ENCODE assay signal across 26 cellular contexts in genomic region chr2:165985120-165985519, GRCh38. TPM values are rescaled to one million over a fixed set of nuclear protein-coding genes. Genes with fewer than 3 reads are reported as not detected.
DNase-seq lines count a peak whose midpoint lies in the region; ATAC-seq, FAIRE-seq and TF ChIP-seq lines count a peak whose summit lies in the region.
"Had no signal": no experiment of that assay in that cellular context is flagged by ENCODE, and none has a peak within 500 bp of the region (broad histone marks: within the 10 kb centered on the region; RNA-seq: fewer than 3 reads in every experiment).

No MANE protein-coding gene starts in this region.

- no peak for FAIRE-seq in H1 (lab: Jason Lieb, UNC)
- FAIRE-seq: A204.1, GM12878, GM12892, GM18507 had no signal

- no peak for TF ChIP-seq EP300 in H1 (IDR thresholded peaks at IDR 0.05; ENCODE audit: borderline replicate concordance in 1 of 2, low read depth in 2 of 2, low read length in 2 of 2)

- no peak overlapping the region for H3K9ac ChIP-seq in H1 (replicated peaks in 1 of 4; ENCODE audit: extremely low read depth in 1 of 4, low read depth in 3 of 4, low read length in 3 of 4)
- H3K9ac ChIP-seq: BLaER1 had no signal

- H3K9me3 ChIP-seq in HEK293 (ENCODE audit: control insufficient read depth, insufficient read depth, low read depth, low read length) = no peaks in the 10 kb centered on the region
- H3K9me3 ChIP-seq in H1 (ENCODE audit: insufficient read depth in 2 of 2, low read depth in 1 of 2, low read length in 1 of 2) = no peaks in the 10 kb centered on the region; a peak in 1 of 4 replicates
- H3K9me3 ChIP-seq: BE2C, BLaER1 had no signal

- no peak overlapping the region for H3K27ac ChIP-seq in GM23338 (ENCODE audit: low read depth)
- H3K27ac ChIP-seq in HEK293 (ENCODE audit: extremely low read depth, low read depth, low read length) = no peak overlapping the region
- H3K27ac ChIP-seq in H1 (ENCODE audit: low read depth, low read length) = no peak overlapping the region
- H3K27ac ChIP-seq: BLaER1 had no signal

- no peak overlapping the region for H3K18ac ChIP-seq in H1 (ENCODE audit: extremely low read depth, low read length)

- no peak for TF ChIP-seq RAD21 in H1 (IDR thresholded peaks at IDR 0.05 in 1 of 2, conservative IDR thresholded peaks at IDR 0.05 in 1 of 2; ENCODE audit: low read depth in 2 of 2, low read length in 2 of 2)

- H4K8ac ChIP-seq in H1 (ENCODE audit: extremely low read depth, insufficient read depth, low read length) = no peak overlapping the region

- H2BK15ac ChIP-seq in H1 (ENCODE audit: low read length) = no peak overlapping the region

- H3K36me3 ChIP-seq in GM23338 (ENCODE audit: insufficient read depth) (no peaks in the 10 kb centered on the region), HEK293 (ENCODE audit: control insufficient read depth in 2 of 2, insufficient read depth in 1 of 2, low read length in 2 of 2) (no peaks in the 10 kb centered on the region), H1 (ENCODE audit: control insufficient read depth in 2 of 4, insufficient read depth in 4 of 4, low read length in 3 of 4) (no peaks in the 10 kb centered on the region)
- H3K36me3 ChIP-seq: BE2C, BLaER1 had no signal

- H3F3A ChIP-seq in GM23338 (replicated peaks; ENCODE audit: low read depth) = no peaks in the 10 kb centered on the region

- H3K27me3 Mint-ChIP-seq in GM23338 (ENCODE audit: insufficient read depth, low read depth, poor library complexity) = peaks cover 2% of the 10 kb centered on the region

- no peak overlapping the region for H3K14ac ChIP-seq in H1 (ENCODE audit: insufficient read length)

- no peak overlapping the region for H4K91ac ChIP-seq in H1 (replicated peaks; ENCODE audit: insufficient read length, low read length)

- no peak overlapping the region for H2BK20ac ChIP-seq in H1 (ENCODE audit: low read length)

- POLR2A ChIA-PET in HEK293 (lab: Yijun Ruan, JAX) = no interaction called here
- POLR2A ChIA-PET in H1 (lab: Charles Lee; ENCODE audit: partially characterized antibody) = no interaction called here

- H3K23ac ChIP-seq in H1 (ENCODE audit: insufficient read length) = no peak overlapping the region

- H2AK5ac ChIP-seq in H1 (ENCODE audit: low read depth, low read length) = no peak overlapping the region

- H3K9me3 Mint-ChIP-seq in GM23338 = no peaks in the 10 kb centered on the region
- H3K9me3 Mint-ChIP-seq: CD8-positive, alpha-beta memory T cell had no signal

- H2AFZ ChIP-seq in GM23338 = 0 out of 2 replicates have a peak overlapping the region, but pooled peaks have one; percentile 6
- no peak overlapping the region for H2AFZ ChIP-seq in H1 (ENCODE audit: low read length)

- H3K27me3 ChIP-seq in GM23338 (ENCODE audit: insufficient read depth) = no peaks in the 10 kb centered on the region
- H3K27me3 ChIP-seq in H1 (replicated peaks in 1 of 4; ENCODE audit: control insufficient read depth in 3 of 4, extremely low read depth in 1 of 4, insufficient read depth in 3 of 4, low read length in 3 of 4) = no peaks in the 10 kb centered on the region
- H3K27me3 ChIP-seq: BE2C, BLaER1 had no signal

- TF ChIP-seq POLR2A in H1 (IDR thresholded peaks at IDR 0.05; ENCODE audit: control extremely low read depth in 1 of 2, low read depth in 2 of 2, low read length in 2 of 2) = no peak

- no peak overlapping the region for H3K4me3 Mint-ChIP-seq in GM23338
- H3K4me3 Mint-ChIP-seq: CD14-positive monocyte; CD4-positive, alpha-beta memory T cell; CD4-positive, CD25-positive, alpha-beta regulatory T cell; CD8-positive, alpha-beta memory T cell had no signal

- H3K27ac Mint-ChIP-seq in GM23338 = no peak overlapping the region
- H3K27ac Mint-ChIP-seq: CD14-positive monocyte; CD4-positive, CD25-positive, alpha-beta regulatory T cell; CD8-positive, alpha-beta memory T cell had no signal

- H4K5ac ChIP-seq in H1 (ENCODE audit: insufficient read length, low read depth, low read length) = no peak overlapping the region

- H3K4ac ChIP-seq in H1 (replicated peaks; ENCODE audit: insufficient read length, low read depth, low read length) = no peak overlapping the region

- H2BK12ac ChIP-seq in H1 (ENCODE audit: low read depth, low read length) = no peak overlapping the region

- H3K9me2 ChIP-seq in GM23338 (ENCODE audit: insufficient read depth) = no peaks in the 10 kb centered on the region

- no peak overlapping the region for H3K4me2 ChIP-seq in GM23338
- no peak overlapping the region for H3K4me2 ChIP-seq in H1 (ENCODE audit: insufficient read depth in 1 of 2, low read depth in 2 of 2, low read length in 2 of 2)
- H3K4me2 ChIP-seq: BLaER1 had no signal

- H3K4me3 ChIP-seq in GM23338 (no peak overlapping the region), HEK293 (ENCODE audit: low read depth, low read length) (no peak overlapping the region), H1 (ENCODE audit: extremely low read depth in 1 of 4, insufficient read depth in 2 of 4, low read depth in 3 of 4, low read length in 4 of 4) (no peak overlapping the region)
- H3K4me3 ChIP-seq: BLaER1, GM12878 had no signal

- H3K79me1 ChIP-seq in H1 (ENCODE audit: low read depth, low read length) = no peaks in the 10 kb centered on the region

- intact Hi-C loops in left cardiac atrium (cut with DNase I) = no loop called here

- CTCF ChIA-PET in HEK293 (lab: Yijun Ruan, JAX) (no interaction called here), H1 (lab: Charles Lee; ENCODE audit: partially characterized antibody) (interaction anchor here (1.5 kb wide), 1 partner anchor 8 kb away, joined by 3 read pairs; no protein-coding TSS in a partner anchor)

- ATAC-seq in GM23338 (no peak), left cardiac atrium (no peak)
- ATAC-seq: GM12878 had no signal

- H3K4me1 ChIP-seq in GM23338 (ENCODE audit: insufficient read depth) (no peaks in the 10 kb centered on the region), HEK293 (ENCODE audit: control insufficient read depth, insufficient read depth, low read length) (no peaks in the 10 kb centered on the region), H1 (replicated peaks in 1 of 4; ENCODE audit: control insufficient read depth in 3 of 4, insufficient read depth in 4 of 4, low read length in 3 of 4) (no peaks in the 10 kb centered on the region)
- H3K4me1 ChIP-seq: BE2C, BLaER1 had no signal

- H4K20me1 ChIP-seq in GM23338 (replicated peaks; ENCODE audit: insufficient read depth) (no peaks in the 10 kb centered on the region), H1 (replicated peaks in 1 of 2; ENCODE audit: control insufficient read depth in 1 of 2, insufficient read depth in 2 of 2, low read length in 2 of 2) (no peaks in the 10 kb centered on the region)
- H4K20me1 ChIP-seq: BLaER1 had no signal

- TF ChIP-seq CTCF in GM23338 (conservative IDR thresholded peaks at IDR 0.05; ENCODE audit: low read depth in 2 of 2) = no peak
- TF ChIP-seq CTCF in HEK293 (tag by site-specific recombination; IDR thresholded peaks at IDR 0.05) = no peak
- TF ChIP-seq CTCF in H1 (IDR thresholded peaks at IDR 0.05; ENCODE audit: control extremely low read depth in 1 of 3, insufficient read depth in 1 of 3, low read depth in 1 of 3, low read length in 3 of 3) = no peak
- no peak for TF ChIP-seq CTCF in GM20000 (IDR thresholded peaks at IDR 0.05; ENCODE audit: extremely low read depth, missing control alignments)

- H3K23me2 ChIP-seq in H1 (ENCODE audit: low read depth, low read length) = no peaks in the 10 kb centered on the region

- H3K4me1 Mint-ChIP-seq in GM23338 = peaks cover under 1% of the 10 kb centered on the region; the same call in 2 of the 3 replicates
- H3K4me1 Mint-ChIP-seq: CD14-positive monocyte; CD4-positive, alpha-beta memory T cell; CD4-positive, CD25-positive, alpha-beta regulatory T cell; CD8-positive, alpha-beta memory T cell had no signal

- H3K56ac ChIP-seq in H1 (replicated peaks; ENCODE audit: insufficient read length, low read depth, low read length) = peak overlapping the region; percentile 63

- H3K79me2 ChIP-seq in GM23338 (replicated peaks; ENCODE audit: insufficient read depth) (no peaks in the 10 kb centered on the region), H1 (ENCODE audit: control insufficient read depth in 1 of 2, insufficient read depth in 2 of 2, low read length in 2 of 2) (no peaks in the 10 kb centered on the region)

- DNase-seq in GM23338 (ENCODE audit: low spot score) = no peak
- DNase-seq in H1 (ENCODE audit: low read depth in 1 of 2, low spot score in 2 of 2) = no peak
- no peak for DNase-seq in GM20000 (ENCODE audit: low spot score)
- no peak for DNase-seq in left cardiac atrium
- DNase-seq: 8988T; ACHN; BE2C; C1 segment of cervical spinal cord; CD4-positive, alpha-beta memory T cell; CD4-positive, CD25-positive, alpha-beta regulatory T cell; CD8-positive, alpha-beta memory T cell; COR-L47; DMS 273 treated with DMSO at 0.1 percent for 48 hours; DMS153; DMS53; DMS79; DND-41; EL; GDM1 had no signal

- no peaks in the 10 kb centered on the region for H3K36me3 Mint-ChIP-seq in GM23338 (ENCODE audit: low read depth)
- H3K36me3 Mint-ChIP-seq: CD14-positive monocyte; CD4-positive, alpha-beta memory T cell; CD4-positive, CD25-positive, alpha-beta regulatory T cell; CD8-positive, alpha-beta memory T cell had no signal

- no peak overlapping the region for H2BK5ac ChIP-seq in H1 (ENCODE audit: low read depth, low read length)

- H2BK120ac ChIP-seq in H1 (replicated peaks; ENCODE audit: low read depth, low read length) = no peak overlapping the region

TF ChIP-seq in GM23338, 12 proteins besides CTCF, POLR2A, EP300 and RAD21 (continues in another document):
- TF ChIP-seq EZH2 (IDR thresholded peaks at IDR 0.05; ENCODE audit: low read depth, unreplicated experiment) (no peak), ZNF331 (CRISPR knock-in tag; IDR thresholded peaks at IDR 0.05; ENCODE audit: low read depth) (no peak)

TF ChIP-seq in HEK293, 187 proteins besides CTCF, POLR2A, EP300 and RAD21 (continues in another document):
- TF ChIP-seq PRDM1 (tag by site-specific recombination; IDR thresholded peaks at IDR 0.05) (peak; percentile 48; the same call in 1 of the 2 replicates), KLF8 (tag by site-specific recombination; IDR thresholded peaks at IDR 0.05) (no peak)

TF ChIP-seq in H1, 55 proteins besides CTCF, POLR2A, EP300 and RAD21 (continues in another document):
- no peak for TF ChIP-seq MAFK (IDR thresholded peaks at IDR 0.05; ENCODE audit: low read depth, low read length)
- TF ChIP-seq HDAC6 (IDR thresholded peaks at IDR 0.05; ENCODE audit: low read depth, low read length) = no peak

RNA-seq across cellular contexts. Expression of gene TTC21B, which starts 31.5 kb away (rescaled TPM):
- total RNA-seq in GM23338 (2014; rRNA removed; shearing (Covaris generic)) = 32.8 and 39.5 TPM in 2 replicates
- polyA plus RNA-seq in GM23338 (2016; fragmentation: Nextera tagmentation; extraction: Ambion mirVana) (8.4 and 10.1 TPM in 2 replicates), H1 (2011; rRNA removed) (5.1 and 6.9 TPM in 2 replicates)
- total RNA-seq in H1 (2021; fragmentation: NEBNext Ultra II Directional; extraction: Animal tissue kit (Norgen Biotek cat#: 25700)) = 20.8 and 23.9 TPM in 2 replicates
- polyA plus RNA-seq in H1 (2011; cell fraction: cytosol; rRNA removed) = 7.6 TPM
- polyA plus RNA-seq in H1 (2011; cell fraction: nucleus; rRNA removed) = 12.0 TPM
- 8.2 to 12.2 TPM (median 11.8 TPM) in 4 replicates for polyA plus RNA-seq in H1 (2012, experiment 1 of 2)
- 0.49 TPM for polyA plus RNA-seq in H1 (2012, experiment 2 of 2)
- polyA plus RNA-seq in H1 (2013, experiment 1 of 2) = 10.4 TPM
- polyA plus RNA-seq in H1 (2013, experiment 2 of 2) = 9.3 TPM
- polyA minus RNA-seq in H1 (2011; rRNA and poly(A)+ RNA removed) = 24.4 and 42.0 TPM in 2 replicates
- polyA minus RNA-seq in H1 (2011; cell fraction: cytosol; rRNA and poly(A)+ RNA removed) = 11.1 TPM
- polyA minus RNA-seq in H1 (2011; cell fraction: nucleus; rRNA and poly(A)+ RNA removed) = 51.4 TPM
- 10 to 100 TPM; 13.7 to 14.8 TPM for total RNA-seq in left cardiac atrium
